ENCODE assay signal across 31 cellular contexts in the genomic region with DNA sequence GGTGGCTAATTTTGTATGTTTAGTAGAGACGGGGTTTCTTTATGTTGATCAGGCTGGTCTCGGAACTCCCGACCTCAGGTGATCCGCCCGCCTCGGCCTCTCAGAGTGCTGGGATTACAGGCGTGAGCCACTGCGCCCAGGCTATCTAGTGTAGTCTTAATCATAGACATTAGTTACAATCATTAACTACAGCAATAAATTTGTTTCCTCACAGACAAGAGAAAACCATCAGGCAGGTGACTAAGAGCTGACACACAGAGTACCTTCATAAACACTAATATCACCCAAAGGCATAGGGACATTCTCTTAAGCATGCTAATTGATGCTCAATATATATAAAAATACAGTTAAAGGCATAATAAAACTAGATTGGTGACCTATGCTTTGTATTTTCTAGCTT. TPM values are rescaled to one million over a fixed set of nuclear protein-coding genes. Genes with fewer than 3 reads are reported as not detected.
DNase-seq lines count a peak whose midpoint lies in the region; ATAC-seq and FAIRE-seq lines count a peak whose summit lies in the region.
"Had no signal": no experiment of that assay in that cellular context is flagged by ENCODE, and none has a peak within 500 bp of the region (broad histone marks: within the 10 kb centered on the region; RNA-seq: fewer than 3 reads in every experiment).

No MANE protein-coding gene starts in this region.

- ATAC-seq in esophagus mucosa (peak; percentile 70), GM21619 (IDR thresholded peaks at IDR 0.05; ENCODE audit: unreplicated experiment) (no peak)
- ATAC-seq: GM12878, HepG2 had no signal

- peak; percentile 11 for DNase-seq in HK-2 (ENCODE audit: unreplicated experiment)
- DNase-seq in RCC 7860 (ENCODE audit: low spot score), result peak; percentile 62
- DNase-seq in renal cortical epithelial cell (ENCODE audit: low read depth), result peak; percentile 81
- no peak for DNase-seq in effector CD4-positive, alpha-beta T cell
- no peak for DNase-seq in NCI-H2029 treated with DMSO at 0.1 percent for 48 hours (lab: John Stamatoyannopoulos, UW)
- DNase-seq: BE2C; CD4-positive, CD25-positive, alpha-beta regulatory T cell; DMS53; GDM1; HCEC 1CT; Kasumi-1; MV-4-11; NCI-H1105; NCI-H1436 treated with DMSO at 0.1 percent for 48 hours; NCI-H187 treated with DMSO at 0.1 percent for 48 hours; NCI-H2107; NCI-H446 treated with DMSO at 0.1 percent for 48 hours; NCI-H526; NCI-H82; NK-92 treated with Interleukin-12 subunit alpha and Interleukin-12 subunit beta, amount 100 ng/mL, for 24 hours; PC-9; RPMI8226; SHP77 treated with DMSO at 0.1 percent for 48 hours; T-helper 1 cell had no signal

- peak; percentile 81 for FAIRE-seq in RCC 7860 (lab: Jason Lieb, UNC)
- FAIRE-seq: GM12878, H1, HepG2 had no signal

RNA-seq across cellular contexts. Expression of gene SDHD, which starts 19.4 kb away (rescaled TPM):
- total RNA-seq in esophagus mucosa (109 TPM), renal cortical epithelial cell (126 and 185 TPM in 2 replicates)

RNA-seq across cellular contexts. Expression of gene TIMM8B, which starts 19.5 kb away (rescaled TPM):
- total RNA-seq in esophagus mucosa (83.4 TPM), renal cortical epithelial cell (39.1 and 71.4 TPM in 2 replicates)

RNA-seq across cellular contexts. Expression of gene NKAPD1, which starts 32.0 kb away (rescaled TPM):
- total RNA-seq in esophagus mucosa, result 11.8 TPM
- 28.5 and 44.0 TPM in 2 replicates for total RNA-seq in renal cortical epithelial cell

RNA-seq across cellular contexts. Expression of gene PIH1D2, which starts 32.3 kb away (rescaled TPM):
- 1.6 TPM for total RNA-seq in esophagus mucosa
- 3.0 and 7.4 TPM in 2 replicates for total RNA-seq in renal cortical epithelial cell

RNA-seq across cellular contexts. Expression of gene IL18, which starts 57.8 kb away (rescaled TPM):
- 41.8 TPM for total RNA-seq in esophagus mucosa
- 1.6 and 34.2 TPM in 2 replicates for total RNA-seq in renal cortical epithelial cell
- total RNA-seq: A673, Daoy had no signal

Comparison
In these comparisons a context has a peak if more than half of its experiments do, and no peak if none do; other contexts are left out.
1. DNase-seq: peak in HK-2 (single experiment), RCC 7860 (single experiment) and renal cortical epithelial cell (single experiment); none in effector CD4-positive, alpha-beta T cell (single experiment) and NCI-H2029 treated with DMSO at 0.1 percent for 48 hours (single experiment).